Comparison of ENCODE assay signal across 1 cellular context in genomic region chr7:129146237-129146979, GRCh38.
TF ChIP-seq lines count a peak whose summit lies in the region.

No MANE protein-coding gene starts in this region.

TF ChIP-seq in GM12878, 131 proteins besides CTCF, POLR2A, EP300 and RAD21 (continued from another document and continues in another):
- TF ChIP-seq ATF2 (IDR thresholded peaks at IDR 0.05; ENCODE audit: low read length) (peak; percentile 58), NR2F1 (conservative IDR thresholded peaks at IDR 0.05) (peak; percentile 95), MAX (IDR thresholded peaks at IDR 0.05; ENCODE audit: low read depth, low read length) (no peak), RELB (IDR thresholded peaks at IDR 0.05; ENCODE audit: low read depth) (peak; percentile 68; the same call in 1 of the 2 replicates), TBL1XR1 (IDR thresholded peaks at IDR 0.05; ENCODE audit: low read depth, low read length) (no peak; the same call in 1 of the 2 replicates), IRF5 (IDR thresholded peaks at IDR 0.05; ENCODE audit: borderline replicate concordance) (no peak), CHD2 (IDR thresholded peaks at IDR 0.05; ENCODE audit: borderline replicate concordance, low read depth, low read length) (peak; percentile 28; the same call in 1 of the 2 replicates), FOS (IDR thresholded peaks at IDR 0.05; ENCODE audit: borderline replicate concordance, extremely low read depth, insufficient read length) (no peak), MXI1 (IDR thresholded peaks at IDR 0.05; ENCODE audit: low read depth, low read length) (no peak), SKIL (IDR thresholded peaks at IDR 0.05; ENCODE audit: low read depth, poor library complexity, severe bottlenecking) (peak; percentile 80), ZBTB40 (IDR thresholded peaks at IDR 0.05; ENCODE audit: borderline replicate concordance) (no peak), HCFC1 (IDR thresholded peaks at IDR 0.05; ENCODE audit: low read length) (no peak), STAT3 (IDR thresholded peaks at IDR 0.05; ENCODE audit: low read depth, low read length) (no peak), MLLT1 (IDR thresholded peaks at IDR 0.05) (no peak), ZNF622 (IDR thresholded peaks at IDR 0.05) (no peak), HDGF (IDR thresholded peaks at IDR 0.05) (no peak), ESRRA (IDR thresholded peaks at IDR 0.05; ENCODE audit: low read length) (no peak), CUX1 (IDR thresholded peaks at IDR 0.05; ENCODE audit: insufficient replicate concordance, low read depth, low read length) (no peak), MTA2 (IDR thresholded peaks at IDR 0.05; ENCODE audit: low read depth) (peak; percentile 63), ZNF24 (IDR thresholded peaks at IDR 0.05) (no peak), CHD1 (IDR thresholded peaks at IDR 0.05; ENCODE audit: low read depth, low read length) (no peak), RCOR1 (conservative IDR thresholded peaks at IDR 0.05; ENCODE audit: low read depth, low read length) (no peak), IKZF2 (IDR thresholded peaks at IDR 0.05) (peak; percentile 64 to 72; a peak in 3 of 4 replicates), E2F4 (IDR thresholded peaks at IDR 0.05; ENCODE audit: low read depth, low read length) (no peak), EZH2 (IDR thresholded peaks at IDR 0.05; ENCODE audit: borderline replicate concordance, control insufficient read depth, low read depth, low read length) (no peak), HSF1 (IDR thresholded peaks at IDR 0.05; ENCODE audit: low read depth, low read length) (no peak), NRF1 (conservative IDR thresholded peaks at IDR 0.05; ENCODE audit: low read depth, low read length) (no peak), SUZ12 (IDR thresholded peaks at IDR 0.05; ENCODE audit: unreplicated experiment) (no peak), LARP7 (IDR thresholded peaks at IDR 0.05) (no peak), ELK1 (IDR thresholded peaks at IDR 0.05; ENCODE audit: low read depth, low read length) (peak; percentile 48; the same call in 1 of the 2 replicates), MEF2B (IDR thresholded peaks at IDR 0.05; ENCODE audit: partially characterized antibody, poor library complexity, severe bottlenecking) (no peak), RUNX3 (IDR thresholded peaks at IDR 0.05; ENCODE audit: low read length) (peak; percentile 86)
